1 cellular context compared by ENCODE assay signal in the genomic region with DNA sequence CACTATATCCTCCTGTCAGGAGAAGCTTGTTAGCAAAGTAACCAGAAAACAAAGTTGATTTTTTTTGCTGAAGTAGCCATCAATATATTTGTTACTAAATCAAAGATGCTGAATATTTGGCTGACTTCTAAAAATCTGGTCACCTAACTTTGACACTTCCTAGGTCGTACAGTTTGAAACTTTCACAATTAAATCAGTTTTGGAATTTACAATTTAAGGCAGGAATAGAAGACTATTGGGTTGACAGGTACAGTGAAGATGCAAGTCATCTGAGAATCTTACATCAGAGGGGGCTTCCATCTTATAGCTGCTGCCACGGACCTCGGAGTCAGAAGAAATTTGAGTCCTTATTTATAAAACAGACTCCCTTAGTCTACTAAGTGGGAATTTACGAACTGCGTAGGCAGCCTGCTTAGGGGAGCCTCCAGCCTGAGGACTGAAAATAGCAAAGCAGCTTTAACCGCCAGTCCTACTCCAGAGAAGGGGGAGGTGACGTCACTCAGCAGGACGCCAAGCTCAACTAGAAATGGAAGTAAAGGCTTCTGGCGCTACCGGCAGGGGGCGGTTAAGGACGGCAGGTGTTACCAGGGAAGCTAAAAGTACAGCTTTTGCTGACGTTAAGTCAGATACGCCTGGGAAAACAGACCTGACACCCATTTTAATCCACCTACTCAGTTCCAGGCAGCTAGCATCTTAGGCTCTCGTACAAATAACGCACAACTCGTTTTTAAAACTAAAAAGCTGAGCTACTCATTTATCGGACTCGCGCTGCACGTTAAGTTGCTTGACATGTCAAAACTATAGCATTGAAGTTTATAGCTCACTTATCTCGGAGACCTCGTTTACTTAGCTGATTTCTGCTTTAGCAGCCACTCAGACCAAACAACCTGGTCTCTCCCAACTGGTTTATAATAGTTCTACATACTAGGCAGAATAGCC.
TF ChIP-seq lines count a peak whose summit lies in the region.

No MANE protein-coding gene starts in this region.

TF ChIP-seq in K562, 482 proteins besides CTCF, POLR2A, EP300 and RAD21 (continued from another document and continues in another):
- TF ChIP-seq, protein P1, sequence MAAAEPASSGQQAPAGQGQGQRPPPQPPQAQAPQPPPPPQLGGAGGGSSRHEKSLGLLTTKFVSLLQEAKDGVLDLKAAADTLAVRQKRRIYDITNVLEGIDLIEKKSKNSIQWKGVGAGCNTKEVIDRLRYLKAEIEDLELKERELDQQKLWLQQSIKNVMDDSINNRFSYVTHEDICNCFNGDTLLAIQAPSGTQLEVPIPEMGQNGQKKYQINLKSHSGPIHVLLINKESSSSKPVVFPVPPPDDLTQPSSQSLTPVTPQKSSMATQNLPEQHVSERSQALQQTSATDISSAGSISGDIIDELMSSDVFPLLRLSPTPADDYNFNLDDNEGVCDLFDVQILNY (CRISPR knock-in tag; IDR thresholded peaks at IDR 0.05), result no peak
- TF ChIP-seq MEF2A (IDR thresholded peaks at IDR 0.05; ENCODE audit: control insufficient read depth, low read depth, low read length) (no peak), HEY1 (CRISPR knock-in tag; IDR thresholded peaks at IDR 0.05; ENCODE audit: borderline replicate concordance) (no peak; the same call in none of the 2 replicates), MAFF (IDR thresholded peaks at IDR 0.05; ENCODE audit: low read length) (no peak; the same call in 1 of the 2 replicates), ILF3 (IDR thresholded peaks at IDR 0.05; ENCODE audit: borderline replicate concordance) (peak; percentile 83), RHOXF2B (CRISPR knock-in tag; conservative IDR thresholded peaks at IDR 0.05) (peak; percentile 89), MAFG (tag; conservative IDR thresholded peaks at IDR 0.05) (no peak; the same call in 1 of the 2 replicates), NR2C1 (IDR thresholded peaks at IDR 0.05) (peak; percentile 26; the same call in 1 of the 2 replicates), NR2C1 (tag; IDR thresholded peaks at IDR 0.05) (no peak), ZNF668 (CRISPR knock-in tag; IDR thresholded peaks at IDR 0.05) (no peak), ESRRB (CRISPR knock-in tag; IDR thresholded peaks at IDR 0.05; ENCODE audit: borderline replicate concordance) (0 out of 2 replicates have a peak, but pooled peaks have one; percentile 16), NCOA6 (IDR thresholded peaks at IDR 0.05) (no peak), NR2F6 (CRISPR knock-in tag; IDR thresholded peaks at IDR 0.05) (no peak), ARID1B (IDR thresholded peaks at IDR 0.05) (no peak), HCFC1 (IDR thresholded peaks at IDR 0.05; ENCODE audit: low read depth, low read length) (peak; percentile 52; the same call in 1 of the 2 replicates), HDAC6 (IDR thresholded peaks at IDR 0.05; ENCODE audit: low read depth, low read length) (peak; percentile 77; the same call in 1 of the 2 replicates), SMAD3 (CRISPR knock-in tag; conservative IDR thresholded peaks at IDR 0.05) (no peak; the same call in 1 of the 2 replicates), ZEB2 (IDR thresholded peaks at IDR 0.05) (no peak; the same call in 1 of the 2 replicates), PTBP1 (IDR thresholded peaks at IDR 0.05; ENCODE audit: low read depth, low read length) (peak; percentile 85), NCOA4 (IDR thresholded peaks at IDR 0.05; ENCODE audit: partially characterized antibody) (no peak), ZNF77 (CRISPR knock-in tag; IDR thresholded peaks at IDR 0.05) (0 out of 2 replicates have a peak, but pooled peaks have one; percentile 29), WHSC1 (IDR thresholded peaks at IDR 0.05; ENCODE audit: low read length) (no peak), ESRRA (IDR thresholded peaks at IDR 0.05; ENCODE audit: borderline replicate concordance, low read depth) (peak; percentile 37; the same call in 1 of the 2 replicates), SRSF7 (optimal IDR thresholded peaks at IDR 0.05; ENCODE audit: low read depth, low read length) (no peak), TBP (optimal IDR thresholded peaks at IDR 0.05; ENCODE audit: low read depth, low read length) (no peak), ZFP30 (CRISPR knock-in tag; IDR thresholded peaks at IDR 0.05; ENCODE audit: borderline replicate concordance) (peak; percentile 78; the same call in 1 of the 2 replicates), SRF (CRISPR knock-in tag; IDR thresholded peaks at IDR 0.05) (peak in 1 of 2 experiments; percentile 81; a peak in 2 of 4 replicates), U2AF1 (optimal IDR thresholded peaks at IDR 0.05; ENCODE audit: low read depth, low read length) (no peak)
- TF ChIP-seq, protein P2, sequence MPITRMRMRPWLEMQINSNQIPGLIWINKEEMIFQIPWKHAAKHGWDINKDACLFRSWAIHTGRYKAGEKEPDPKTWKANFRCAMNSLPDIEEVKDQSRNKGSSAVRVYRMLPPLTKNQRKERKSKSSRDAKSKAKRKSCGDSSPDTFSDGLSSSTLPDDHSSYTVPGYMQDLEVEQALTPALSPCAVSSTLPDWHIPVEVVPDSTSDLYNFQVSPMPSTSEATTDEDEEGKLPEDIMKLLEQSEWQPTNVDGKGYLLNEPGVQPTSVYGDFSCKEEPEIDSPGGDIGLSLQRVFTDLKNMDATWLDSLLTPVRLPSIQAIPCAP (CRISPR knock-in tag; IDR thresholded peaks at IDR 0.05; ENCODE audit: borderline replicate concordance), result no peak
- TF ChIP-seq, protein P3, sequence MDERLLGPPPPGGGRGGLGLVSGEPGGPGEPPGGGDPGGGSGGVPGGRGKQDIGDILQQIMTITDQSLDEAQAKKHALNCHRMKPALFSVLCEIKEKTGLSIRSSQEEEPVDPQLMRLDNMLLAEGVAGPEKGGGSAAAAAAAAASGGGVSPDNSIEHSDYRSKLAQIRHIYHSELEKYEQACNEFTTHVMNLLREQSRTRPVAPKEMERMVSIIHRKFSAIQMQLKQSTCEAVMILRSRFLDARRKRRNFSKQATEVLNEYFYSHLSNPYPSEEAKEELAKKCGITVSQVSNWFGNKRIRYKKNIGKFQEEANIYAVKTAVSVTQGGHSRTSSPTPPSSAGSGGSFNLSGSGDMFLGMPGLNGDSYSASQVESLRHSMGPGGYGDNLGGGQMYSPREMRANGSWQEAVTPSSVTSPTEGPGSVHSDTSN (CRISPR knock-in tag; IDR thresholded peaks at IDR 0.05; ENCODE audit: low read depth), result no peak
- TF ChIP-seq, protein P3 (tag; conservative IDR thresholded peaks at IDR 0.05; ENCODE audit: low read depth), result no peak
- TF ChIP-seq, protein P4, sequence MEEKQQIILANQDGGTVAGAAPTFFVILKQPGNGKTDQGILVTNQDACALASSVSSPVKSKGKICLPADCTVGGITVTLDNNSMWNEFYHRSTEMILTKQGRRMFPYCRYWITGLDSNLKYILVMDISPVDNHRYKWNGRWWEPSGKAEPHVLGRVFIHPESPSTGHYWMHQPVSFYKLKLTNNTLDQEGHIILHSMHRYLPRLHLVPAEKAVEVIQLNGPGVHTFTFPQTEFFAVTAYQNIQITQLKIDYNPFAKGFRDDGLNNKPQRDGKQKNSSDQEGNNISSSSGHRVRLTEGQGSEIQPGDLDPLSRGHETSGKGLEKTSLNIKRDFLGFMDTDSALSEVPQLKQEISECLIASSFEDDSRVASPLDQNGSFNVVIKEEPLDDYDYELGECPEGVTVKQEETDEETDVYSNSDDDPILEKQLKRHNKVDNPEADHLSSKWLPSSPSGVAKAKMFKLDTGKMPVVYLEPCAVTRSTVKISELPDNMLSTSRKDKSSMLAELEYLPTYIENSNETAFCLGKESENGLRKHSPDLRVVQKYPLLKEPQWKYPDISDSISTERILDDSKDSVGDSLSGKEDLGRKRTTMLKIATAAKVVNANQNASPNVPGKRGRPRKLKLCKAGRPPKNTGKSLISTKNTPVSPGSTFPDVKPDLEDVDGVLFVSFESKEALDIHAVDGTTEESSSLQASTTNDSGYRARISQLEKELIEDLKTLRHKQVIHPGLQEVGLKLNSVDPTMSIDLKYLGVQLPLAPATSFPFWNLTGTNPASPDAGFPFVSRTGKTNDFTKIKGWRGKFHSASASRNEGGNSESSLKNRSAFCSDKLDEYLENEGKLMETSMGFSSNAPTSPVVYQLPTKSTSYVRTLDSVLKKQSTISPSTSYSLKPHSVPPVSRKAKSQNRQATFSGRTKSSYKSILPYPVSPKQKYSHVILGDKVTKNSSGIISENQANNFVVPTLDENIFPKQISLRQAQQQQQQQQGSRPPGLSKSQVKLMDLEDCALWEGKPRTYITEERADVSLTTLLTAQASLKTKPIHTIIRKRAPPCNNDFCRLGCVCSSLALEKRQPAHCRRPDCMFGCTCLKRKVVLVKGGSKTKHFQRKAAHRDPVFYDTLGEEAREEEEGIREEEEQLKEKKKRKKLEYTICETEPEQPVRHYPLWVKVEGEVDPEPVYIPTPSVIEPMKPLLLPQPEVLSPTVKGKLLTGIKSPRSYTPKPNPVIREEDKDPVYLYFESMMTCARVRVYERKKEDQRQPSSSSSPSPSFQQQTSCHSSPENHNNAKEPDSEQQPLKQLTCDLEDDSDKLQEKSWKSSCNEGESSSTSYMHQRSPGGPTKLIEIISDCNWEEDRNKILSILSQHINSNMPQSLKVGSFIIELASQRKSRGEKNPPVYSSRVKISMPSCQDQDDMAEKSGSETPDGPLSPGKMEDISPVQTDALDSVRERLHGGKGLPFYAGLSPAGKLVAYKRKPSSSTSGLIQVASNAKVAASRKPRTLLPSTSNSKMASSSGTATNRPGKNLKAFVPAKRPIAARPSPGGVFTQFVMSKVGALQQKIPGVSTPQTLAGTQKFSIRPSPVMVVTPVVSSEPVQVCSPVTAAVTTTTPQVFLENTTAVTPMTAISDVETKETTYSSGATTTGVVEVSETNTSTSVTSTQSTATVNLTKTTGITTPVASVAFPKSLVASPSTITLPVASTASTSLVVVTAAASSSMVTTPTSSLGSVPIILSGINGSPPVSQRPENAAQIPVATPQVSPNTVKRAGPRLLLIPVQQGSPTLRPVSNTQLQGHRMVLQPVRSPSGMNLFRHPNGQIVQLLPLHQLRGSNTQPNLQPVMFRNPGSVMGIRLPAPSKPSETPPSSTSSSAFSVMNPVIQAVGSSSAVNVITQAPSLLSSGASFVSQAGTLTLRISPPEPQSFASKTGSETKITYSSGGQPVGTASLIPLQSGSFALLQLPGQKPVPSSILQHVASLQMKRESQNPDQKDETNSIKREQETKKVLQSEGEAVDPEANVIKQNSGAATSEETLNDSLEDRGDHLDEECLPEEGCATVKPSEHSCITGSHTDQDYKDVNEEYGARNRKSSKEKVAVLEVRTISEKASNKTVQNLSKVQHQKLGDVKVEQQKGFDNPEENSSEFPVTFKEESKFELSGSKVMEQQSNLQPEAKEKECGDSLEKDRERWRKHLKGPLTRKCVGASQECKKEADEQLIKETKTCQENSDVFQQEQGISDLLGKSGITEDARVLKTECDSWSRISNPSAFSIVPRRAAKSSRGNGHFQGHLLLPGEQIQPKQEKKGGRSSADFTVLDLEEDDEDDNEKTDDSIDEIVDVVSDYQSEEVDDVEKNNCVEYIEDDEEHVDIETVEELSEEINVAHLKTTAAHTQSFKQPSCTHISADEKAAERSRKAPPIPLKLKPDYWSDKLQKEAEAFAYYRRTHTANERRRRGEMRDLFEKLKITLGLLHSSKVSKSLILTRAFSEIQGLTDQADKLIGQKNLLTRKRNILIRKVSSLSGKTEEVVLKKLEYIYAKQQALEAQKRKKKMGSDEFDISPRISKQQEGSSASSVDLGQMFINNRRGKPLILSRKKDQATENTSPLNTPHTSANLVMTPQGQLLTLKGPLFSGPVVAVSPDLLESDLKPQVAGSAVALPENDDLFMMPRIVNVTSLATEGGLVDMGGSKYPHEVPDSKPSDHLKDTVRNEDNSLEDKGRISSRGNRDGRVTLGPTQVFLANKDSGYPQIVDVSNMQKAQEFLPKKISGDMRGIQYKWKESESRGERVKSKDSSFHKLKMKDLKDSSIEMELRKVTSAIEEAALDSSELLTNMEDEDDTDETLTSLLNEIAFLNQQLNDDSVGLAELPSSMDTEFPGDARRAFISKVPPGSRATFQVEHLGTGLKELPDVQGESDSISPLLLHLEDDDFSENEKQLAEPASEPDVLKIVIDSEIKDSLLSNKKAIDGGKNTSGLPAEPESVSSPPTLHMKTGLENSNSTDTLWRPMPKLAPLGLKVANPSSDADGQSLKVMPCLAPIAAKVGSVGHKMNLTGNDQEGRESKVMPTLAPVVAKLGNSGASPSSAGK (IDR thresholded peaks at IDR 0.05), result peak; percentile 33; the same call in 1 of the 2 replicates
- TF ChIP-seq, protein P5, sequence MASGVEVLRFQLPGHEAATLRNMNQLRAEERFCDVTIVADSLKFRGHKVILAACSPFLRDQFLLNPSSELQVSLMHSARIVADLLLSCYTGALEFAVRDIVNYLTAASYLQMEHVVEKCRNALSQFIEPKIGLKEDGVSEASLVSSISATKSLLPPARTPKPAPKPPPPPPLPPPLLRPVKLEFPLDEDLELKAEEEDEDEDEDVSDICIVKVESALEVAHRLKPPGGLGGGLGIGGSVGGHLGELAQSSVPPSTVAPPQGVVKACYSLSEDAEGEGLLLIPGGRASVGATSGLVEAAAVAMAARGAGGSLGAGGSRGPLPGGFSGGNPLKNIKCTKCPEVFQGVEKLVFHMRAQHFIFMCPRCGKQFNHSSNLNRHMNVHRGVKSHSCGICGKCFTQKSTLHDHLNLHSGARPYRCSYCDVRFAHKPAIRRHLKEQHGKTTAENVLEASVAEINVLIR (CRISPR knock-in tag; IDR thresholded peaks at IDR 0.05), result peak; percentile 79
- TF ChIP-seq, protein P6, sequence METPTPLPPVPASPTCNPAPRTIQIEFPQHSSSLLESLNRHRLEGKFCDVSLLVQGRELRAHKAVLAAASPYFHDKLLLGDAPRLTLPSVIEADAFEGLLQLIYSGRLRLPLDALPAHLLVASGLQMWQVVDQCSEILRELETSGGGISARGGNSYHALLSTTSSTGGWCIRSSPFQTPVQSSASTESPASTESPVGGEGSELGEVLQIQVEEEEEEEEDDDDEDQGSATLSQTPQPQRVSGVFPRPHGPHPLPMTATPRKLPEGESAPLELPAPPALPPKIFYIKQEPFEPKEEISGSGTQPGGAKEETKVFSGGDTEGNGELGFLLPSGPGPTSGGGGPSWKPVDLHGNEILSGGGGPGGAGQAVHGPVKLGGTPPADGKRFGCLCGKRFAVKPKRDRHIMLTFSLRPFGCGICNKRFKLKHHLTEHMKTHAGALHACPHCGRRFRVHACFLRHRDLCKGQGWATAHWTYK (CRISPR knock-in tag; IDR thresholded peaks at IDR 0.05), result peak; percentile 91
